Comparison of ENCODE assay signal across 35 cellular contexts in genomic region chr21:21064353-21064752, GRCh38.
"Had no signal": no experiment of that assay in that cellular context is flagged by ENCODE, and none has a peak within 500 bp of the region (broad histone marks: within the 10 kb centered on the region; RNA-seq: fewer than 3 reads in every experiment).

No MANE protein-coding gene starts in this region.

- H3K27me3 Mint-ChIP-seq: activated CD4-positive, alpha-beta memory T cell treated with anti-CD3 and anti-CD28 coated beads, Interleukin-2, amount 10 ng/mL, durations not matched to agents 7 days and 5 days; activated CD8-positive, alpha-beta memory T cell treated with anti-CD3 and anti-CD28 coated beads, Interleukin-2, amount 10 ng/mL, durations not matched to agents 7 days and 5 days; activated naive CD4-positive, alpha-beta T cell treated with anti-CD3 and anti-CD28 coated beads, Interleukin-2, amount 10 ng/mL, durations not matched to agents 7 days and 5 days; activated naive CD8-positive, alpha-beta T cell; activated naive CD8-positive, alpha-beta T cell treated with anti-CD3 and anti-CD28 coated beads, Interleukin-2, amount 50 U/mL, for 24 hours had no signal

- H3K36me3 Mint-ChIP-seq: activated CD8-positive, alpha-beta memory T cell treated with anti-CD3 and anti-CD28 coated beads, Interleukin-2, amount 10 ng/mL, durations not matched to agents 7 days and 5 days; activated naive CD4-positive, alpha-beta T cell treated with anti-CD3 and anti-CD28 coated beads, Interleukin-2, amount 10 ng/mL, durations not matched to agents 7 days and 5 days; activated naive CD8-positive, alpha-beta T cell had no signal

- H3K27ac ChIP-seq: brain microvascular endothelial cell, KMS-11, SJCRH30, WERI-Rb-1 had no signal

- H3K4me1 ChIP-seq: SJCRH30 had no signal

- H3K27me3 ChIP-seq: brain microvascular endothelial cell, SJCRH30 had no signal

- H3K9me3 ChIP-seq: SJCRH30, SK-N-SH had no signal

- H3K9ac ChIP-seq: KMS-11, SK-N-SH had no signal

- H3K9me3 Mint-ChIP-seq: activated CD4-positive, alpha-beta memory T cell treated with anti-CD3 and anti-CD28 coated beads, Interleukin-2, amount 10 ng/mL, durations not matched to agents 7 days and 5 days; activated naive CD4-positive, alpha-beta T cell treated with anti-CD3 and anti-CD28 coated beads, Interleukin-2, amount 10 ng/mL, durations not matched to agents 7 days and 5 days had no signal

- ATAC-seq: activated CD8-positive, alpha-beta memory T cell treated with anti-CD3 and anti-CD28 coated beads, Interleukin-2, amount 10 ng/mL, durations not matched to agents 7 days and 5 days; activated naive CD8-positive, alpha-beta T cell treated with anti-CD3 and anti-CD28 coated beads, Interleukin-2, amount 50 U/mL, for 24 hours; Panc1 had no signal

- H3K27ac Mint-ChIP-seq: activated CD4-positive, alpha-beta memory T cell treated with anti-CD3 and anti-CD28 coated beads, Interleukin-2, amount 10 ng/mL, durations not matched to agents 7 days and 5 days; activated CD8-positive, alpha-beta memory T cell treated with anti-CD3 and anti-CD28 coated beads, Interleukin-2, amount 10 ng/mL, durations not matched to agents 7 days and 5 days; activated naive CD4-positive, alpha-beta T cell treated with anti-CD3 and anti-CD28 coated beads, Interleukin-2, amount 10 ng/mL, durations not matched to agents 7 days and 5 days; activated naive CD8-positive, alpha-beta T cell; activated naive CD8-positive, alpha-beta T cell treated with anti-CD3 and anti-CD28 coated beads, Interleukin-2, amount 50 U/mL, for 24 hours had no signal

- H3K4me3 ChIP-seq: SJCRH30 had no signal

- H3K4me3 Mint-ChIP-seq: activated CD4-positive, alpha-beta memory T cell treated with anti-CD3 and anti-CD28 coated beads, Interleukin-2, amount 10 ng/mL, durations not matched to agents 7 days and 5 days; activated CD8-positive, alpha-beta memory T cell treated with anti-CD3 and anti-CD28 coated beads, Interleukin-2, amount 10 ng/mL, durations not matched to agents 7 days and 5 days; activated naive CD4-positive, alpha-beta T cell treated with anti-CD3 and anti-CD28 coated beads, Interleukin-2, amount 10 ng/mL, durations not matched to agents 7 days and 5 days; activated naive CD8-positive, alpha-beta T cell; activated naive CD8-positive, alpha-beta T cell treated with anti-CD3 and anti-CD28 coated beads, Interleukin-2, amount 50 U/mL, for 24 hours had no signal

- DNase-seq: activated CD4-positive, alpha-beta memory T cell treated with anti-CD3 and anti-CD28 coated beads, Interleukin-2, amount 10 ng/mL, durations not matched to agents 7 days and 5 days; activated CD4-positive, alpha-beta T cell treated with anti-CD3 and anti-CD28 coated beads for 1 hour; activated CD4-positive, alpha-beta T cell treated with anti-CD3 and anti-CD28 coated beads for 48 hours; activated CD4-positive, CD25-positive, alpha-beta regulatory T cell; activated CD8-positive, alpha-beta memory T cell treated with anti-CD3 and anti-CD28 coated beads for 24 hours; activated CD8-positive, alpha-beta memory T cell treated with anti-CD3 and anti-CD28 coated beads, Interleukin-2, amount 10 ng/mL, durations not matched to agents 7 days and 5 days; activated CD8-positive, alpha-beta memory T cell treated with anti-CD3 and anti-CD28 coated beads, Interleukin-2, amount 50 U/mL, for 48 hours; activated effector memory CD4-positive, alpha-beta T cell treated with Interleukin-2 at 50 U/mL for 16 hours; activated naive CD4-positive, alpha-beta T cell treated with anti-CD3 and anti-CD28 coated beads, Interleukin-2, amount 10 ng/mL, durations not matched to agents 7 days and 5 days; activated naive CD8-positive, alpha-beta T cell treated with anti-CD3 and anti-CD28 coated beads, Interleukin-2, amount 50 U/mL, for 24 hours; activated T-cell treated with anti-CD3 and anti-CD28 coated beads, Interleukin-2, amount 50 U/mL, for 48 hours; amniotic stem cell; aorta; brain microvascular endothelial cell; central memory CD4-positive, alpha-beta T cell; MM.1S; MV-4-11; NCI-H1092 treated with DMSO at 0.1 percent for 48 hours; NCI-H1417; NCI-H1694; NCI-H1930; NCI-H2081 treated with DMSO at 0.1 percent for 48 hours; NCI-H226; NCI-H446 treated with DMSO at 0.1 percent for 48 hours; NCI-H524; SHP77; SJCRH30; SK-N-SH; T-helper 1 cell; T-helper 2 cell; T-helper 9 cell; WERI-Rb-1 had no signal

- H3K4me1 Mint-ChIP-seq: activated CD4-positive, alpha-beta memory T cell treated with anti-CD3 and anti-CD28 coated beads, Interleukin-2, amount 10 ng/mL, durations not matched to agents 7 days and 5 days; activated CD8-positive, alpha-beta memory T cell treated with anti-CD3 and anti-CD28 coated beads, Interleukin-2, amount 10 ng/mL, durations not matched to agents 7 days and 5 days; activated naive CD4-positive, alpha-beta T cell treated with anti-CD3 and anti-CD28 coated beads, Interleukin-2, amount 10 ng/mL, durations not matched to agents 7 days and 5 days; activated naive CD8-positive, alpha-beta T cell treated with anti-CD3 and anti-CD28 coated beads, Interleukin-2, amount 50 U/mL, for 24 hours had no signal

- H3K36me3 ChIP-seq: brain microvascular endothelial cell, SJCRH30, WERI-Rb-1 had no signal
